ENCODE assay signal across 1 cellular context in genomic region chr9:129740666-129741464, GRCh38.
TF ChIP-seq lines count a peak whose summit lies in the region.

No MANE protein-coding gene starts in this region.

TF ChIP-seq in HEK293, 187 proteins besides CTCF, POLR2A, EP300 and RAD21:
- peak; percentile 98 for TF ChIP-seq ZNF623 (tag by site-specific recombination; IDR thresholded peaks at IDR 0.05)
- no peak for TF ChIP-seq ZNF157 (tag by site-specific recombination; IDR thresholded peaks at IDR 0.05)
TF ChIP-seq in HEK293: peak in this region for 1.
